In the genomic region with DNA sequence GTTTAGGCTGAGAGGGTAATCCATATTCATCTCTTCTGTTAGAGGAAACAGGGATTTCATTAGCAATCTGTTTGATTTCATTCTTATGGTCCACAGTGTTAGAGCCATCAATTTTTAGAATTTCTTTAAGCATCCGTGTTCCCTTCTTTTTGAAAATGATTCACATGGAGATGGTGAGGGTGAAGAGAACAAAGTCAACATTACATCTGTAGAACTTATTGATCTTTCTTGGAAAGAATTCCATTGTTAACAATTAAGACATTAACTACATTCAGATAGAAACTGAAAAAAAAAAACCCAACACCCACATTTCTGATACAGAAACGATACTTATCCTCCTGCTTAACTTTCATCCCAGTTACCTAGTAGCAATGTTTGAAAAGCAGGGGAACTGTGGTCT, we compare ENCODE assay signal across 24 cellular contexts.
"Had no signal": no experiment of that assay in that cellular context is flagged by ENCODE, and none has a peak within 500 bp of the region (broad histone marks: within the 10 kb centered on the region; RNA-seq: fewer than 3 reads in every experiment).

No MANE protein-coding gene starts in this region.

- H3K27ac ChIP-seq: coronary artery, dorsolateral prefrontal cortex, epithelial cell of prostate, esophagus squamous epithelium, gastroesophageal sphincter, heart right ventricle, left lung, lower lobe of right lung had no signal

- DNase-seq: dermis blood vessel endothelial cell; dorsolateral prefrontal cortex; effector CD4-positive, alpha-beta T cell; effector memory CD4-positive, alpha-beta T cell; erythroblast; esophagus squamous epithelium; foreskin fibroblast; head of caudate nucleus; heart right ventricle; hippocampal formation; left cardiac atrium; left lung; left ventricle myocardium superior; lower lobe of right lung; mesenchymal stem cell; mucosa of descending colon had no signal

- ATAC-seq: esophagus mucosa, gastroesophageal sphincter, heart right ventricle, left cardiac atrium, left lung, left ventricle myocardium superior, lower lobe of right lung, mucosa of descending colon had no signal

- H3K9me3 ChIP-seq: esophagus squamous epithelium, gastroesophageal sphincter, heart right ventricle, left lung, lower lobe of right lung, mucosa of descending colon had no signal

- H3K9me3 Mint-ChIP-seq: mesothelial cell of epicardium had no signal

- H3K4me3 ChIP-seq: coronary artery, dorsolateral prefrontal cortex, esophagus squamous epithelium, gastroesophageal sphincter, heart right ventricle, left lung, lower lobe of right lung, mucosa of descending colon had no signal

- FAIRE-seq: colon, frontal cortex, keratinocyte had no signal

- H3K4me3 Mint-ChIP-seq: mesothelial cell of epicardium had no signal

- H3K27me3 ChIP-seq: dorsolateral prefrontal cortex, esophagus squamous epithelium, gastroesophageal sphincter, heart right ventricle, left lung had no signal

- H3K4me1 ChIP-seq: esophagus squamous epithelium, gastroesophageal sphincter, heart right ventricle, left lung, lower lobe of right lung had no signal

- H3K27ac Mint-ChIP-seq: mesothelial cell of epicardium had no signal
